18 cellular contexts compared by ENCODE assay signal in genomic region chr5:179240561-179240960, GRCh38.
"Had no signal": no experiment of that assay in that cellular context is flagged by ENCODE, and none has a peak within 500 bp of the region (broad histone marks: within the 10 kb centered on the region; RNA-seq: fewer than 3 reads in every experiment).

No MANE protein-coding gene starts in this region.

- H3K27ac Mint-ChIP-seq: activated naive CD8-positive, alpha-beta T cell treated with anti-CD3 and anti-CD28 coated beads for 36 hours; activated T-helper 2 cell treated with anti-CD3 and anti-CD28 coated beads, Interferon-gamma antibody, Interleukin-2, Interleukin-4, amounts not matched to agents 10 μg/mL and 5 μg/mL and 100 μg/mL, durations not matched to agents 14 hours and 24 hours and 36 hours; brain; neural progenitor cell had no signal

- H3K4me3 Mint-ChIP-seq: activated naive CD8-positive, alpha-beta T cell treated with anti-CD3 and anti-CD28 coated beads for 36 hours; brain; central memory CD8-positive, alpha-beta T cell; naive B cell; neural progenitor cell had no signal

- DNase-seq: activated CD4-positive, alpha-beta T cell treated with anti-CD3 and anti-CD28 coated beads, Interleukin-2, amount 50 U/mL, for 48 hours; activated naive CD8-positive, alpha-beta T cell treated with anti-CD3 and anti-CD28 coated beads for 36 hours; activated T-cell treated with anti-CD3 and anti-CD28 coated beads, Interleukin-2, amount 50 U/mL, for 1 hour; cortex of kidney; effector CD4-positive, alpha-beta T cell; naive B cell; stimulated activated CD4-positive, alpha-beta T cell treated with anti-CD3 and anti-CD28 coated beads, Interleukin-4, amount 100 ng/mL, for 24 hours; stimulated activated naive CD4-positive, alpha-beta T cell; substantia nigra; T-helper 9 cell had no signal

- H3K4me1 ChIP-seq: neural progenitor cell, pancreas, upper lobe of left lung had no signal

- ATAC-seq: pancreas had no signal

- H2AFZ ChIP-seq: neural progenitor cell had no signal

- H3K36me3 ChIP-seq: neural progenitor cell, pancreas, upper lobe of left lung had no signal

- H3K9me3 Mint-ChIP-seq: activated T-helper 2 cell treated with anti-CD3 and anti-CD28 coated beads, Interferon-gamma antibody, Interleukin-2, Interleukin-4, amounts not matched to agents 10 μg/mL and 5 μg/mL and 100 μg/mL, durations not matched to agents 14 hours and 24 hours and 36 hours; central memory CD8-positive, alpha-beta T cell had no signal

- H3K4me1 Mint-ChIP-seq: activated naive CD8-positive, alpha-beta T cell treated with anti-CD3 and anti-CD28 coated beads for 36 hours; central memory CD8-positive, alpha-beta T cell; naive B cell had no signal

- H3K36me3 Mint-ChIP-seq: activated naive CD8-positive, alpha-beta T cell treated with anti-CD3 and anti-CD28 coated beads for 36 hours; brain; neural progenitor cell had no signal

- H3K9me3 ChIP-seq: pancreas had no signal

- H3K27me3 Mint-ChIP-seq: brain had no signal

- H3K9ac ChIP-seq: neural progenitor cell had no signal

- H3K4me3 ChIP-seq: lung, neural progenitor cell, pancreas, skin epidermis, upper lobe of left lung had no signal

- H3K27ac ChIP-seq: neural progenitor cell, pancreas, upper lobe of left lung had no signal

- H3K27me3 ChIP-seq: neural progenitor cell, pancreas, upper lobe of left lung had no signal

- H3K4me2 ChIP-seq: neural progenitor cell had no signal
